Comparison of ENCODE assay signal across 15 cellular contexts in genomic region chr19:28026636-28027035, GRCh38.
A peak's percentile ranks its signal among the peaks of the same experiment; 100 is the strongest.
DNase-seq lines count a peak whose midpoint lies in the region; ATAC-seq lines count a peak whose summit lies in the region.
"Had no signal": no experiment of that assay in that cellular context is flagged by ENCODE, and none has a peak within 500 bp of the region (broad histone marks: within the 10 kb centered on the region; RNA-seq: fewer than 3 reads in every experiment).

No MANE protein-coding gene starts in this region.

- no peak overlapping the region for H3K4me3 ChIP-seq in mesenchymal stem cell (ENCODE audit: insufficient read depth in 1 of 2, low read depth in 1 of 2, low read length in 2 of 2)
- H3K4me3 ChIP-seq: BLaER1 treated with 17β-estradiol and CSF1 and Interleukin-3, amounts not matched to agents 10 nM and 100 nM; GM23248 had no signal

- H3K18ac ChIP-seq in mesenchymal stem cell (ENCODE audit: low read depth in 1 of 2, low read length in 2 of 2), result no peak overlapping the region

- H3K36me3 ChIP-seq in mesenchymal stem cell (ENCODE audit: control insufficient read depth in 1 of 2, insufficient read depth in 2 of 2, low read depth in 1 of 2, low read length in 2 of 2), result no peaks in the 10 kb centered on the region
- H3K36me3 ChIP-seq: BLaER1 treated with 17β-estradiol and CSF1 and Interleukin-3, amounts not matched to agents 10 nM and 100 nM had no signal

- DNase-seq in ACHN, result peak; percentile 54
- DNase-seq in HK-2 (ENCODE audit: unreplicated experiment), result peak; percentile 7
- DNase-seq in glomerular visceral epithelial cell (ENCODE audit: extremely low spot score), result peak; percentile 65
- no peak for DNase-seq in mesenchymal stem cell
- DNase-seq in DMS153 (lab: John Stamatoyannopoulos, UW), result no peak
- DNase-seq in NCI-H1417 (lab: John Stamatoyannopoulos, UW), result no peak
- DNase-seq: 8988T; CD4-positive, alpha-beta T cell; DND-41; GDM1; GM23248; H7 had no signal

- H3K14ac ChIP-seq in mesenchymal stem cell (ENCODE audit: low read length in 2 of 2), result no peak overlapping the region

- in situ Hi-C loops in ACHN (cut with HindIII; ENCODE audit: low pct_ligation_motif_present, low pct_unique_long_range_greater_than_20kb, low sequenced_read_pairs), result no loop called here

- H3K23ac ChIP-seq in mesenchymal stem cell (ENCODE audit: low read length in 2 of 2), result no peak overlapping the region

- WGBS in mesenchymal stem cell, result 21% methylated on average over 2 of the region's 3 CpGs

- H2BK5ac ChIP-seq in mesenchymal stem cell (ENCODE audit: low read depth, low read length, poor library complexity, severe bottlenecking), result no peak overlapping the region

- no peak overlapping the region for H2AFZ ChIP-seq in mesenchymal stem cell (ENCODE audit: low read depth, low read length)
- H2AFZ ChIP-seq: GM23248 had no signal

- peak overlapping the region; percentile 4 for H2AK5ac ChIP-seq in mesenchymal stem cell (ENCODE audit: low read length, severe bottlenecking)

- no peak overlapping the region for H4K91ac ChIP-seq in mesenchymal stem cell (ENCODE audit: low read length)

- peak overlapping the region; percentile 58 for H3K27ac ChIP-seq in mesenchymal stem cell (ENCODE audit: low read length, poor library complexity, severe bottlenecking)
- H3K27ac ChIP-seq: BLaER1 treated with 17β-estradiol and CSF1 and Interleukin-3, amounts not matched to agents 10 nM and 100 nM; GM23248 had no signal

- no peak overlapping the region for H2BK15ac ChIP-seq in mesenchymal stem cell (ENCODE audit: low read depth, poor library complexity, severe bottlenecking)

- no peaks in the 10 kb centered on the region for H3K79me1 ChIP-seq in mesenchymal stem cell (replicated peaks; ENCODE audit: low read length, poor library complexity, severe bottlenecking)

- no peak overlapping the region for H2BK120ac ChIP-seq in mesenchymal stem cell (ENCODE audit: low read depth, low read length)

- H3K9me3 ChIP-seq in mesenchymal stem cell (ENCODE audit: control insufficient read depth, low read length), result no peaks in the 10 kb centered on the region

- no peak overlapping the region for H3K4ac ChIP-seq in mesenchymal stem cell (ENCODE audit: low read depth in 1 of 2, low read length in 2 of 2)

- H3K27me3 ChIP-seq in mesenchymal stem cell (ENCODE audit: control insufficient read depth in 1 of 2, insufficient read depth in 1 of 2, low read length in 2 of 2), result no peaks in the 10 kb centered on the region
- H3K27me3 ChIP-seq: BLaER1 treated with 17β-estradiol and CSF1 and Interleukin-3, amounts not matched to agents 10 nM and 100 nM had no signal

- no peak overlapping the region for H2BK12ac ChIP-seq in mesenchymal stem cell (ENCODE audit: low read length in 2 of 2)

- ATAC-seq in GM19328 (IDR thresholded peaks at IDR 0.05; ENCODE audit: unreplicated experiment) (no peak), HG02588 (IDR thresholded peaks at IDR 0.05; ENCODE audit: unreplicated experiment) (no peak)

- H3K4me1 ChIP-seq in mesenchymal stem cell (ENCODE audit: control insufficient read depth, insufficient read depth, low read depth, low read length), result peaks cover 7% of the 10 kb centered on the region

- no peak overlapping the region for H3K4me2 ChIP-seq in mesenchymal stem cell (ENCODE audit: low read length, poor library complexity, severe bottlenecking)
- H3K4me2 ChIP-seq: BLaER1 treated with 17β-estradiol and CSF1 and Interleukin-3, amounts not matched to agents 10 nM and 100 nM had no signal

- no peak overlapping the region for H3K9ac ChIP-seq in mesenchymal stem cell (ENCODE audit: low read length)
- H3K9ac ChIP-seq: BLaER1 treated with 17β-estradiol and CSF1 and Interleukin-3, amounts not matched to agents 10 nM and 100 nM; GM23248 had no signal

- no peak overlapping the region for H4K8ac ChIP-seq in mesenchymal stem cell (ENCODE audit: low read length)

Comparison
In these comparisons a context has a peak if more than half of its experiments do, and no peak if none do; other contexts are left out.
1. DNase-seq: peak in ACHN (single experiment), HK-2 (single experiment) and glomerular visceral epithelial cell (single experiment); none in mesenchymal stem cell (single experiment), DMS153 (single experiment) and NCI-H1417 (0 of 3).